In the genomic region with DNA sequence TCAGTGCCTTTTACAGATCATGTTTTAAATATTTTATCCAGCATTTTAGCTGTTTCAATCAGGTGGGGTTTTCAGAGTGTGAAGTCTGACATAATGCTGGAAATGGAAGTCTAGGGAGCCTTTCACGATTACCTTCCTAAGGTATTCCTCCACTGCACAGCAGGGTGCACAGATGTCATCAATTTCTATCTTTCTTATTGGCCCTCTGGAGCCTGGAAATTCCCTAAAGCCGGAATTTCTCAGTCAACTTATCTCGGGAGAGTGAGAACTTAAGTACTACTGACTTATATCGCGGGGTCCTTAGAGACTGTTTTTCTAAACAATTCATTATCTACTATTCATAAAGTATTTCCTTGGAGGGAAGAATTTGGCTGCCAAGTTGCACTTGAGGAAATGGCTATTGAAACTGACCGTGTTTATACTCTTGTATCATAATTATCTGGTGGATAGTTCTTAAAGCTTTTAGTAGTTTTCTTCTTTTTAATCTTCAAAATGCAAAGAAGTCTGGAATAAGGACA, we compare ENCODE assay signal across 19 cellular contexts.
"Had no signal": no experiment of that assay in that cellular context is flagged by ENCODE, and none has a peak within 500 bp of the region (broad histone marks: within the 10 kb centered on the region; RNA-seq: fewer than 3 reads in every experiment).

No MANE protein-coding gene starts in this region.

- H3K27ac ChIP-seq: cardiac muscle cell, dorsolateral prefrontal cortex, gastrocnemius medialis, heart right ventricle, left ventricle myocardium inferior, psoas muscle, transverse colon, uterus, WERI-Rb-1 had no signal

- H3K27ac Mint-ChIP-seq: activated naive CD4-positive, alpha-beta T cell treated with anti-CD3 and anti-CD28 coated beads, Interleukin-2, amount 50 U/mL, for 72 hours; immature natural killer cell; naive thymus-derived CD4-positive, alpha-beta T cell; stimulated activated naive CD8-positive, alpha-beta T cell treated with anti-CD3 and anti-CD28 coated beads, Interleukin-15, Interleukin-2, amounts not matched to agents 100 ng/mL and 50 ng/mL, for 24 hours had no signal

- H3K4me3 ChIP-seq: cardiac muscle cell, dorsolateral prefrontal cortex, gastrocnemius medialis, heart right ventricle, left ventricle myocardium inferior, psoas muscle, transverse colon, uterus had no signal

- H3K27me3 ChIP-seq: cardiac muscle cell, dorsolateral prefrontal cortex, gastrocnemius medialis, transverse colon, uterus had no signal

- H3K9me3 ChIP-seq: gastrocnemius medialis, heart right ventricle, left ventricle myocardium inferior, psoas muscle, transverse colon, uterus had no signal

- DNase-seq: activated CD4-positive, alpha-beta T cell treated with anti-CD3 and anti-CD28 coated beads for 1 hour; activated gamma-delta T cell treated with Interleukin-2 at 50 U/mL for 16 hours; amniotic stem cell; dorsolateral prefrontal cortex; erythroblast; gastrocnemius medialis; heart right ventricle; immature natural killer cell; kidney glomerular epithelial cell; left ventricle myocardium inferior; naive thymus-derived CD4-positive, alpha-beta T cell; psoas muscle; right cardiac atrium; transverse colon; uterus; WERI-Rb-1 had no signal

- H3K27me3 Mint-ChIP-seq: naive thymus-derived CD4-positive, alpha-beta T cell; stimulated activated naive CD8-positive, alpha-beta T cell treated with anti-CD3 and anti-CD28 coated beads, Interleukin-15, Interleukin-2, amounts not matched to agents 100 ng/mL and 50 ng/mL, for 24 hours had no signal

- H3K36me3 ChIP-seq: cardiac muscle cell, gastrocnemius medialis, heart right ventricle, left ventricle myocardium inferior, transverse colon, uterus, WERI-Rb-1 had no signal

- H3K4me1 Mint-ChIP-seq: immature natural killer cell had no signal

- H3K9me3 Mint-ChIP-seq: immature natural killer cell; stimulated activated naive CD8-positive, alpha-beta T cell treated with anti-CD3 and anti-CD28 coated beads, Interleukin-15, Interleukin-2, amounts not matched to agents 100 ng/mL and 50 ng/mL, for 24 hours had no signal

- ATAC-seq: activated naive CD4-positive, alpha-beta T cell treated with anti-CD3 and anti-CD28 coated beads, Interleukin-2, amount 50 U/mL, for 72 hours; gastrocnemius medialis; heart right ventricle; naive thymus-derived CD4-positive, alpha-beta T cell; psoas muscle; right cardiac atrium had no signal

- H3K4me3 Mint-ChIP-seq: immature natural killer cell; naive thymus-derived CD4-positive, alpha-beta T cell; stimulated activated naive CD8-positive, alpha-beta T cell treated with anti-CD3 and anti-CD28 coated beads, Interleukin-15, Interleukin-2, amounts not matched to agents 100 ng/mL and 50 ng/mL, for 24 hours had no signal

- H3K4me1 ChIP-seq: gastrocnemius medialis, left ventricle myocardium inferior, psoas muscle, uterus had no signal
